In genomic region chr7:1854521-1855395, GRCh38 we compare ENCODE assay signal across 10 cellular contexts.
DNase-seq lines count a peak whose midpoint lies in the region; ATAC-seq, FAIRE-seq and TF ChIP-seq lines count a peak whose summit lies in the region.
"Had no signal": no experiment of that assay in that cellular context is flagged by ENCODE, and none has a peak within 500 bp of the region (broad histone marks: within the 10 kb centered on the region; RNA-seq: fewer than 3 reads in every experiment).

No MANE protein-coding gene starts in this region.

- H3K9me2 ChIP-seq in PC-3 (replicated peaks; ENCODE audit: low read length), result no peaks in the 10 kb centered on the region

- H3K27ac ChIP-seq in right lobe of liver (peak overlapping the region in 2 of 3 donors; percentile 51 to 62), HepG2 (ENCODE audit: extremely low read length, insufficient read depth, low read length) (no peak overlapping the region), PC-3 (ENCODE audit: low read length) (no peak overlapping the region)
- H3K27ac ChIP-seq in naive thymus-derived CD4-positive, alpha-beta T cell (ENCODE audit: low read depth, low read length), result no peak overlapping the region

- H3K4me3 ChIP-seq in right lobe of liver (no peak overlapping the region), HepG2 (replicated peaks in 1 of 3; ENCODE audit: insufficient read depth in 1 of 3, low read depth in 2 of 3, low read length in 3 of 3) (no peak overlapping the region), PC-3 (ENCODE audit: low read length) (no peak overlapping the region)
- H3K4me3 ChIP-seq in naive thymus-derived CD4-positive, alpha-beta T cell (ENCODE audit: low read length), result no peak overlapping the region
- H3K4me3 ChIP-seq: GM12878 had no signal

- H3K36me3 Mint-ChIP-seq in brain, result no peaks in the 10 kb centered on the region
- H3K36me3 Mint-ChIP-seq in naive thymus-derived CD4-positive, alpha-beta T cell, result peaks cover 0 to 10% (median 0%) of the 10 kb centered on the region in 5 donors

- no peaks in the 10 kb centered on the region for H4K20me1 ChIP-seq in HepG2 (ENCODE audit: insufficient read depth, low read length)
- no peaks in the 10 kb centered on the region for H4K20me1 ChIP-seq in PC-3 (ENCODE audit: low read length)

- H3K36me3 ChIP-seq in right lobe of liver, result no peaks in the 10 kb centered on the region
- H3K36me3 ChIP-seq in HepG2 (replicated peaks in 1 of 2; ENCODE audit: control insufficient read depth in 1 of 2, insufficient read depth in 2 of 2, low read length in 2 of 2), result no peaks in the 10 kb centered on the region
- H3K36me3 ChIP-seq in naive thymus-derived CD4-positive, alpha-beta T cell (ENCODE audit: control insufficient read depth in 2 of 3, insufficient read depth in 3 of 3, low read length in 3 of 3), result peaks cover 0 to 62% (median 7%) of the 10 kb centered on the region in 3 experiments
- no peaks in the 10 kb centered on the region for H3K36me3 ChIP-seq in PC-3 (ENCODE audit: low read depth, low read length)

- WGBS in right lobe of liver (ENCODE audit: insufficient coverage, low coverage, low lambda C conversion rate, missing lambda C conversion rate), result 75% methylated on average over 12 of the region's 42 CpGs
- whole genome bisulfite sequencing in HepG2 (ENCODE audit: low lambda C conversion rate), result 97% methylated on average over 29 of the region's 42 CpGs

- H2AFZ ChIP-seq in HepG2 (ENCODE audit: low read length) (no peak overlapping the region), PC-3 (ENCODE audit: low read length) (no peak overlapping the region)

- DNase-seq in right lobe of liver (peak; percentile 17 to 52 (median 44)), HepG2 (ENCODE audit: low spot score) (no peak), PC-3 (no peak), SW480 (ENCODE audit: low spot score) (no peak)
- peak in 2 of 9 donors; percentile 7 to 14 for DNase-seq in naive thymus-derived CD4-positive, alpha-beta T cell
- DNase-seq: NCI-H187 treated with DMSO at 0.1 percent for 48 hours had no signal

- H3K4me3 Mint-ChIP-seq in brain, result no peak overlapping the region
- peak overlapping the region in 3 of 10 donors; percentile 21 to 58 (median 56) for H3K4me3 Mint-ChIP-seq in naive thymus-derived CD4-positive, alpha-beta T cell

- CTCF ChIA-PET in HepG2 (lab: Yijun Ruan, JAX; ENCODE audit: low intra/inter-chr PET ratio, low total read pairs) (no interaction called here), PC-3 (lab: Charles Lee) (no interaction called here)
- CTCF ChIA-PET in naive thymus-derived CD4-positive, alpha-beta T cell (lab: Charles Lee), result no interaction called here

- H3K27me3 ChIP-seq in right lobe of liver, result no peaks in the 10 kb centered on the region
- no peaks in the 10 kb centered on the region; a peak in 1 of 5 replicates for H3K27me3 ChIP-seq in HepG2 (ENCODE audit: control insufficient read depth in 1 of 2, insufficient read depth in 2 of 2, low read length in 2 of 2)
- no peaks in the 10 kb centered on the region for H3K27me3 ChIP-seq in naive thymus-derived CD4-positive, alpha-beta T cell (ENCODE audit: control insufficient read depth in 2 of 2, insufficient read depth in 2 of 2, low read length in 2 of 2)
- H3K27me3 ChIP-seq in PC-3 (ENCODE audit: low read length), result no peaks in the 10 kb centered on the region

- H3K9me3 Mint-ChIP-seq in brain, result no peaks in the 10 kb centered on the region
- no peaks in the 10 kb centered on the region for H3K9me3 Mint-ChIP-seq in naive thymus-derived CD4-positive, alpha-beta T cell

- peak overlapping the region in 3 of 5 experiments; percentile 27 to 67 (median 53) for H3K27ac Mint-ChIP-seq in brain
- H3K27ac Mint-ChIP-seq in naive thymus-derived CD4-positive, alpha-beta T cell, result peak overlapping the region in 8 of 9 donors; percentile 32 to 84 (median 65)

- no TSS peak for BruUV-seq in HepG2 (replicated peaks; lab: Mats Ljungman, UMichigan)
- BruUV-seq in PC-3 (replicated peaks; lab: Mats Ljungman, UMichigan), result no TSS peak

- H3K9ac ChIP-seq in HepG2 (ENCODE audit: insufficient read depth, low read depth, low read length) (no peak overlapping the region), PC-3 (ENCODE audit: low read length) (no peak overlapping the region)

- H3K4me1 Mint-ChIP-seq in brain, result peaks cover 31% of the 10 kb centered on the region
- peaks cover 0 to 22% (median 18%) of the 10 kb centered on the region in 7 donors for H3K4me1 Mint-ChIP-seq in naive thymus-derived CD4-positive, alpha-beta T cell

- no peaks in the 10 kb centered on the region for H3K79me2 ChIP-seq in HepG2 (ENCODE audit: insufficient read depth, low read length)
- H3K79me2 ChIP-seq in PC-3 (ENCODE audit: low read length), result no peaks in the 10 kb centered on the region

- H3K4me1 ChIP-seq in right lobe of liver (peaks cover 0 to 37% (median 12%) of the 10 kb centered on the region in 4 donors), HepG2 (ENCODE audit: insufficient read depth, low read length) (no peaks in the 10 kb centered on the region), PC-3 (ENCODE audit: insufficient read depth, low read length) (no peaks in the 10 kb centered on the region)
- H3K4me1 ChIP-seq in naive thymus-derived CD4-positive, alpha-beta T cell (ENCODE audit: control insufficient read depth in 2 of 2, insufficient read depth in 2 of 2, low read length in 2 of 2), result peaks cover 0 to 6% of the 10 kb centered on the region in 2 donors

- TF ChIP-seq CTCF in right lobe of liver (IDR thresholded peaks at IDR 0.05) (no peak), HepG2 (CRISPR knock-in tag; IDR thresholded peaks at IDR 0.05) (no peak), brain (conservative IDR thresholded peaks at IDR 0.05) (no peak), PC-3 (conservative IDR thresholded peaks at IDR 0.05; ENCODE audit: low read depth, low read length) (no peak)

- no peak for TF ChIP-seq EP300 in HepG2 (IDR thresholded peaks at IDR 0.05; ENCODE audit: low read depth in 2 of 2, low read length in 2 of 2)
- no peak for TF ChIP-seq EP300 in HepG2 (CRISPR knock-in tag; IDR thresholded peaks at IDR 0.05; ENCODE audit: borderline replicate concordance)

- H3K4me2 ChIP-seq in HepG2 (ENCODE audit: low read depth, low read length) (no peak overlapping the region), PC-3 (ENCODE audit: low read length) (no peak overlapping the region)

- H3K9me3 ChIP-seq in right lobe of liver, result no peaks in the 10 kb centered on the region
- H3K9me3 ChIP-seq in HepG2 (ENCODE audit: low read length), result no peaks in the 10 kb centered on the region
- no peaks in the 10 kb centered on the region for H3K9me3 ChIP-seq in naive thymus-derived CD4-positive, alpha-beta T cell (ENCODE audit: control insufficient read depth in 2 of 3, low read length in 3 of 3)
- H3K9me3 ChIP-seq in PC-3 (ENCODE audit: low read length), result no peaks in the 10 kb centered on the region

- ATAC-seq in right lobe of liver (no peak), HepG2 (no peak), PC-3 (no peak), HG02642 (IDR thresholded peaks at IDR 0.05; ENCODE audit: poor library complexity, unreplicated experiment) (no peak), HG03196 (IDR thresholded peaks at IDR 0.05; ENCODE audit: unreplicated experiment) (no peak)
- peak; percentile 11 for ATAC-seq in naive thymus-derived CD4-positive, alpha-beta T cell
- ATAC-seq: GM12878 had no signal

- no peak for TF ChIP-seq POLR2A in right lobe of liver (IDR thresholded peaks at IDR 0.05)
- TF ChIP-seq POLR2A in HepG2 (IDR thresholded peaks at IDR 0.05; ENCODE audit: insufficient read depth in 1 of 2, low read depth in 2 of 2, low read length in 2 of 2), result no peak

- no peaks in the 10 kb centered on the region for H3K27me3 Mint-ChIP-seq in brain
- H3K27me3 Mint-ChIP-seq in naive thymus-derived CD4-positive, alpha-beta T cell, result no peaks in the 10 kb centered on the region

- POLR2A ChIA-PET in HepG2 (lab: Yijun Ruan, JAX) (no interaction called here), PC-3 (lab: Charles Lee; ENCODE audit: unreplicated experiment) (no interaction called here)
- POLR2A ChIA-PET in naive thymus-derived CD4-positive, alpha-beta T cell (lab: Charles Lee), result no interaction called here

- in situ Hi-C loops in HepG2 (cut with HindIII; ENCODE audit: extremely low pct_ligation_motif_present, low pct_unique_long_range_greater_than_20kb), result no loop called here

- TF ChIP-seq RAD21 in HepG2 (CRISPR knock-in tag; IDR thresholded peaks at IDR 0.05), result no peak

- no peaks in the 10 kb centered on the region for H3F3A ChIP-seq in PC-3 (ENCODE audit: low read length, unreplicated experiment)

- intact Hi-C loops in right lobe of liver (cut with DNase I) (no loop called here), HepG2 (cut with micrococcal nuclease; ENCODE audit: unreplicated experiment) (no loop called here), PC-3 (cut with micrococcal nuclease) (no loop called here)
- intact Hi-C loops in naive thymus-derived CD4-positive, alpha-beta T cell (cut with micrococcal nuclease), result no loop called here

- FAIRE-seq in HepG2 (lab: Jason Lieb, UNC), result no peak
- FAIRE-seq: GM12878 had no signal

TF ChIP-seq in HepG2, 621 proteins besides CTCF, POLR2A, EP300 and RAD21 (continues in another document):
- TF ChIP-seq IKZF4 (CRISPR knock-in tag; IDR thresholded peaks at IDR 0.05; ENCODE audit: borderline replicate concordance, low read depth, not compliant biosample characterization) (no peak), ZNF180 (CRISPR knock-in tag; IDR thresholded peaks at IDR 0.05; ENCODE audit: borderline replicate concordance, low read depth) (no peak), ZMAT5 (CRISPR knock-in tag; IDR thresholded peaks at IDR 0.05; ENCODE audit: borderline replicate concordance, low read depth) (no peak), FOXK2 (IDR thresholded peaks at IDR 0.05) (no peak), CHCHD3 (CRISPR knock-in tag; IDR thresholded peaks at IDR 0.05) (no peak), POLR2AphosphoS5 (IDR thresholded peaks at IDR 0.05; ENCODE audit: low read depth, low read length) (no peak), MAFK (conservative IDR thresholded peaks at IDR 0.05 in 1 of 2, IDR thresholded peaks at IDR 0.05 in 1 of 2; ENCODE audit: low read length in 2 of 2) (no peak)
- TF ChIP-seq, protein P1, sequence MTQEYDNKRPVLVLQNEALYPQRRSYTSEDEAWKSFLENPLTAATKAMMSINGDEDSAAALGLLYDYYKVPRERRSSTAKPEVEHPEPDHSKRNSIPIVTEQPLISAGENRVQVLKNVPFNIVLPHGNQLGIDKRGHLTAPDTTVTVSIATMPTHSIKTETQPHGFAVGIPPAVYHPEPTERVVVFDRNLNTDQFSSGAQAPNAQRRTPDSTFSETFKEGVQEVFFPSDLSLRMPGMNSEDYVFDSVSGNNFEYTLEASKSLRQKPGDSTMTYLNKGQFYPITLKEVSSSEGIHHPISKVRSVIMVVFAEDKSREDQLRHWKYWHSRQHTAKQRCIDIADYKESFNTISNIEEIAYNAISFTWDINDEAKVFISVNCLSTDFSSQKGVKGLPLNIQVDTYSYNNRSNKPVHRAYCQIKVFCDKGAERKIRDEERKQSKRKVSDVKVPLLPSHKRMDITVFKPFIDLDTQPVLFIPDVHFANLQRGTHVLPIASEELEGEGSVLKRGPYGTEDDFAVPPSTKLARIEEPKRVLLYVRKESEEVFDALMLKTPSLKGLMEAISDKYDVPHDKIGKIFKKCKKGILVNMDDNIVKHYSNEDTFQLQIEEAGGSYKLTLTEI (CRISPR knock-in tag; conservative IDR thresholded peaks at IDR 0.05), result no peak

Comparison
In these comparisons a context has a peak if more than half of its experiments do, and no peak if none do; other contexts are left out.
1. DNase-seq: peak in right lobe of liver (3 of 3); none in HepG2 (single experiment), PC-3 (single experiment) and SW480 (single experiment).
2. H3K27ac ChIP-seq: peak in right lobe of liver (2 of 3); none in HepG2 (single experiment), naive thymus-derived CD4-positive, alpha-beta T cell (single experiment) and PC-3 (single experiment).